ENCODE assay signal across 28 cellular contexts in the genomic region with DNA sequence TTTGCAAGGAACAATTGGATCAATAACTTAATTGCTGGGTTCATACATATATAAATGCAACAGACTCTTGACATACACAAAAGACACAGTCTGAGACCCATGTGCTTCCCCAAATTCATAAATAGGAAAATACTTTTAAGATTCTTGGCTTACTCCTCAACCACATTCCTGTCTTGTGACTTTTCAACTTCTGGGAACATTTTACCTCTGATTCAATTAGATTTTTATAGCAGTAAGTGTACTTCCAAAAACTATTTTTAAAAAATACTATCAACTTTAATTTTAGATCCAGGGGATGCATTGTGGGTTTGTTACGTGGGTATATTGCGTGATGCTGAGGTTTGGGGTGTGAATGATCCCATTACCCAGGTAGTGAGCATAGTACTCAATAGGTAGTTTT.
"Had no signal": no experiment of that assay in that cellular context is flagged by ENCODE, and none has a peak within 500 bp of the region (broad histone marks: within the 10 kb centered on the region; RNA-seq: fewer than 3 reads in every experiment).

No MANE protein-coding gene starts in this region.

- H3K4me3 ChIP-seq: body of pancreas, cardiac muscle cell, colonic mucosa, dorsolateral prefrontal cortex, left lung, lung, right lobe of liver, stomach, tibial nerve had no signal

- H3K27me3 ChIP-seq: body of pancreas, cardiac muscle cell, colonic mucosa, dorsolateral prefrontal cortex, left lung, right lobe of liver, stomach, tibial nerve had no signal

- ATAC-seq: activated CD4-positive, alpha-beta T cell treated with anti-CD3 and anti-CD28 coated beads for 36 hours; body of pancreas; natural killer cell treated with Interleukin-12 subunit alpha and Interleukin-12 subunit beta and Interleukin-15 and Interleukin-18, amount 100 ng/mL, for 72 hours; stimulated activated naive B cell treated with anti-CD40 and anti-IgM and Interleukin-4, amounts not matched to agents 10 μg/mL and 1 μg/mL and 100 μg/mL, for 72 hours had no signal

- H3K27ac Mint-ChIP-seq: activated CD4-positive, alpha-beta memory T cell treated with anti-CD3 and anti-CD28 coated beads for 36 hours; activated CD4-positive, alpha-beta T cell treated with anti-CD3 and anti-CD28 coated beads for 36 hours; activated naive CD4-positive, alpha-beta T cell treated with anti-CD3 and anti-CD28 coated beads, Interleukin-2, amount 10 ng/mL, durations not matched to agents 7 days and 5 days; activated naive CD8-positive, alpha-beta T cell treated with anti-CD3 and anti-CD28 coated beads, Interleukin-2, amount 10 ng/mL, durations not matched to agents 7 days and 5 days; activated T-cell treated with anti-CD3 and anti-CD28 coated beads, Interleukin-2, amount 50 U/mL, for 24 hours; natural killer cell treated with Interleukin-12 subunit alpha and Interleukin-12 subunit beta and Interleukin-15 and Interleukin-18, amount 100 ng/mL, for 72 hours; stimulated activated naive B cell treated with anti-CD40 and anti-IgM and Interleukin-4, amounts not matched to agents 10 μg/mL and 1 μg/mL and 100 μg/mL, for 72 hours had no signal

- H3K27me3 Mint-ChIP-seq: activated CD4-positive, alpha-beta memory T cell treated with anti-CD3 and anti-CD28 coated beads for 36 hours had no signal

- H3K4me1 ChIP-seq: body of pancreas, colonic mucosa, left lung, right lobe of liver had no signal

- H3K36me3 ChIP-seq: cardiac muscle cell, colonic mucosa, left lung, right lobe of liver, stomach, tibial nerve had no signal

- H3K9me3 ChIP-seq: body of pancreas, colonic mucosa, left lung, right lobe of liver, stomach had no signal

- H3K4me3 Mint-ChIP-seq: activated CD4-positive, alpha-beta memory T cell treated with anti-CD3 and anti-CD28 coated beads for 36 hours; activated CD4-positive, alpha-beta T cell treated with anti-CD3 and anti-CD28 coated beads for 36 hours; activated naive CD4-positive, alpha-beta T cell treated with anti-CD3 and anti-CD28 coated beads, Interleukin-2, amount 10 ng/mL, durations not matched to agents 7 days and 5 days; activated naive CD8-positive, alpha-beta T cell treated with anti-CD3 and anti-CD28 coated beads, Interleukin-2, amount 10 ng/mL, durations not matched to agents 7 days and 5 days; activated T-cell treated with anti-CD3 and anti-CD28 coated beads, Interleukin-2, amount 50 U/mL, for 24 hours; natural killer cell treated with Interleukin-12 subunit alpha and Interleukin-12 subunit beta and Interleukin-15 and Interleukin-18, amount 100 ng/mL, for 72 hours; stimulated activated naive B cell treated with anti-CD40 and anti-IgM and Interleukin-4, amounts not matched to agents 10 μg/mL and 1 μg/mL and 100 μg/mL, for 72 hours had no signal

- DNase-seq: activated CD4-positive, alpha-beta memory T cell treated with anti-CD3 and anti-CD28 coated beads for 36 hours; activated CD4-positive, alpha-beta T cell treated with anti-CD3 and anti-CD28 coated beads for 36 hours; activated CD4-positive, CD25-positive, alpha-beta regulatory T cell; activated CD8-positive, alpha-beta memory T cell treated with anti-CD3 and anti-CD28 coated beads, Interleukin-2, amount 50 U/mL, for 48 hours; activated gamma-delta T cell; activated naive CD4-positive, alpha-beta T cell treated with anti-CD3 and anti-CD28 coated beads, Interleukin-2, amount 10 ng/mL, durations not matched to agents 7 days and 5 days; activated naive CD8-positive, alpha-beta T cell treated with anti-CD3 and anti-CD28 coated beads, Interleukin-2, amount 10 ng/mL, durations not matched to agents 7 days and 5 days; activated T-cell treated with anti-CD3 and anti-CD28 coated beads, Interleukin-2, amount 50 U/mL, for 24 hours; amniotic stem cell; cerebellar nuclear complex; colonic mucosa; dorsolateral prefrontal cortex; effector memory CD4-positive, alpha-beta T cell; foreskin melanocyte; kidney glomerular epithelial cell; left lung; mesendoderm; right lobe of liver; small intestine; stimulated activated CD4-positive, alpha-beta T cell treated with anti-CD3 and anti-CD28 coated beads, Interleukin-1b, Interleukin-23, amount 100 ng/mL, for 48 hours; stimulated activated CD4-positive, alpha-beta T cell treated with anti-CD3 and anti-CD28 coated beads, Interleukin-4, amount 100 ng/mL, for 4 hours; stimulated activated naive B cell treated with anti-CD40 and anti-IgM and Interleukin-4, amounts not matched to agents 10 μg/mL and 1 μg/mL and 100 μg/mL, for 72 hours; stomach had no signal

- H3K36me3 Mint-ChIP-seq: activated CD4-positive, alpha-beta memory T cell treated with anti-CD3 and anti-CD28 coated beads for 36 hours; activated naive CD4-positive, alpha-beta T cell treated with anti-CD3 and anti-CD28 coated beads, Interleukin-2, amount 10 ng/mL, durations not matched to agents 7 days and 5 days; activated naive CD8-positive, alpha-beta T cell treated with anti-CD3 and anti-CD28 coated beads, Interleukin-2, amount 10 ng/mL, durations not matched to agents 7 days and 5 days had no signal

- H3K27ac ChIP-seq: body of pancreas, cardiac muscle cell, colonic mucosa, dorsolateral prefrontal cortex, left lung, right lobe of liver, stomach had no signal

- H3K4me1 Mint-ChIP-seq: activated CD4-positive, alpha-beta T cell treated with anti-CD3 and anti-CD28 coated beads for 36 hours; activated naive CD4-positive, alpha-beta T cell treated with anti-CD3 and anti-CD28 coated beads, Interleukin-2, amount 10 ng/mL, durations not matched to agents 7 days and 5 days; activated naive CD8-positive, alpha-beta T cell treated with anti-CD3 and anti-CD28 coated beads, Interleukin-2, amount 10 ng/mL, durations not matched to agents 7 days and 5 days; stimulated activated naive B cell treated with anti-CD40 and anti-IgM and Interleukin-4, amounts not matched to agents 10 μg/mL and 1 μg/mL and 100 μg/mL, for 72 hours had no signal
